8 cellular contexts compared by ENCODE assay signal in the genomic region with DNA sequence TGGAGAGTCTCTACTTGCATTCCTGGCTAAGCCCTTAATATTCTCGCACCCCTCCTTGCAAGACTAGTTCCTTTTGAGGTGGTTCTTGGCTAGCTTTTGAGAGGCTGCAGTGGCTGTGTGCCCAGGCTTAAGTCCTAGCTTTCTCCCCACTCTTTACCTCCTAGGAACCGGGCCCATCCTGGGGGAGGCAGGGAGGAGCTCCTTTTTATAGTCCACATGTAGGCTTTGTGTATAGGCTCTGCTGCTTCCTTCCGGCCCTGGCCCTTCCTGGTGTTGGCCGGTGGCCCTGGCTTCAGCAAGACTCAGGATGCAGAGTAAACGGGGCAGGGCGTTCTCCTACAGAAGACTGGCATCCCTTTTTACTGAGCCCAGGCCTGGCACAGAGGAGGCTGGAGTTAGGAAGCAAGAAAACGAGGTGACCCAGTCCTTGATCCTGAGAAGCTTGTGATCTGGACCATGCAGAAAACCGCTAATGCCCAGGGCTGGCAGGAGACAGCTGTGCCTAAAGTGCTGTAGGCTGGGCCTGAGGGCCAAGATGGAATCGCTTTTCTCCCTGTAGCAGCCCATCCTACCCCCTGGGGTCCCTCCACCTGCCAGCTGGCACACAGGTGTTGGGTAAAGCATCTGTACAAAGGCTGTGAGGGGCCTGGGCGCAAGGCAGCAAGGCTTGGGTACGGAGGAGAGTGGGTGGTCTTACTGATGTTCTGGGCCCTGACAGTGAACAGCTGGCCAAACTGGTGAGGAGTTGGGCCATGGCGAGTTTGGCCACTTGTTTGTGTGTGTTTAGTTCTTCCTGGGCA.
A peak's percentile ranks its signal among the peaks of the same experiment; 100 is the strongest.
DNase-seq lines count a peak whose midpoint lies in the region; ATAC-seq lines count a peak whose summit lies in the region.
"Had no signal": no experiment of that assay in that cellular context is flagged by ENCODE, and none has a peak within 500 bp of the region (broad histone marks: within the 10 kb centered on the region; RNA-seq: fewer than 3 reads in every experiment).

No MANE protein-coding gene starts in this region.

- ATAC-seq in stimulated activated naive CD8-positive, alpha-beta T cell treated with anti-CD3 and anti-CD28 coated beads, Interleukin-15, amount 100 ng/mL, for 72 hours: no peak
- ATAC-seq in HG03520 (IDR thresholded peaks at IDR 0.05; ENCODE audit: unreplicated experiment) (no peak), GM21619 (IDR thresholded peaks at IDR 0.05; ENCODE audit: unreplicated experiment) (no peak)

- DNase-seq in NCI-H345 (lab: John Stamatoyannopoulos, UW): peak; percentile 29
- DNase-seq in amygdala (lab: John Stamatoyannopoulos, UW): peak in 41 of 56 donors; percentile 13 to 84 (median 50)
- DNase-seq in hippocampal formation (lab: John Stamatoyannopoulos, UW): peak; percentile 23 to 39
- DNase-seq in stimulated activated naive CD8-positive, alpha-beta T cell treated with anti-CD3 and anti-CD28 coated beads, Interleukin-15, amount 100 ng/mL, for 72 hours: no peak
- no peak for DNase-seq in NCI-H748 treated with DMSO at 0.1 percent for 48 hours (lab: John Stamatoyannopoulos, UW)
- DNase-seq: mesenchymal stem cell had no signal

- H3K27ac Mint-ChIP-seq in stimulated activated naive CD8-positive, alpha-beta T cell treated with anti-CD3 and anti-CD28 coated beads, Interleukin-15, amount 100 ng/mL, for 72 hours: peak overlapping the region; percentile 86 to 90

- no peaks in the 10 kb centered on the region for H3K27me3 Mint-ChIP-seq in stimulated activated naive CD8-positive, alpha-beta T cell treated with anti-CD3 and anti-CD28 coated beads, Interleukin-15, amount 100 ng/mL, for 72 hours

- peak overlapping the region; percentile 21 to 64 for H3K4me3 Mint-ChIP-seq in stimulated activated naive CD8-positive, alpha-beta T cell treated with anti-CD3 and anti-CD28 coated beads, Interleukin-15, amount 100 ng/mL, for 72 hours

- no peaks in the 10 kb centered on the region for H3K9me3 Mint-ChIP-seq in stimulated activated naive CD8-positive, alpha-beta T cell treated with anti-CD3 and anti-CD28 coated beads, Interleukin-15, amount 100 ng/mL, for 72 hours

- H3K4me1 Mint-ChIP-seq in stimulated activated naive CD8-positive, alpha-beta T cell treated with anti-CD3 and anti-CD28 coated beads, Interleukin-15, amount 100 ng/mL, for 72 hours: peaks cover 100% of the 10 kb centered on the region

Comparison
In these comparisons a context has a peak if more than half of its experiments do, and no peak if none do; other contexts are left out.
1. DNase-seq: peak in NCI-H345 (single experiment), amygdala (41 of 56) and hippocampal formation (2 of 2); none in stimulated activated naive CD8-positive, alpha-beta T cell treated with anti-CD3 and anti-CD28 coated beads, Interleukin-15, amount 100 ng/mL, for 72 hours (0 of 2) and NCI-H748 treated with DMSO at 0.1 percent for 48 hours (single experiment).